ENCODE assay signal across 15 cellular contexts in the genomic region with DNA sequence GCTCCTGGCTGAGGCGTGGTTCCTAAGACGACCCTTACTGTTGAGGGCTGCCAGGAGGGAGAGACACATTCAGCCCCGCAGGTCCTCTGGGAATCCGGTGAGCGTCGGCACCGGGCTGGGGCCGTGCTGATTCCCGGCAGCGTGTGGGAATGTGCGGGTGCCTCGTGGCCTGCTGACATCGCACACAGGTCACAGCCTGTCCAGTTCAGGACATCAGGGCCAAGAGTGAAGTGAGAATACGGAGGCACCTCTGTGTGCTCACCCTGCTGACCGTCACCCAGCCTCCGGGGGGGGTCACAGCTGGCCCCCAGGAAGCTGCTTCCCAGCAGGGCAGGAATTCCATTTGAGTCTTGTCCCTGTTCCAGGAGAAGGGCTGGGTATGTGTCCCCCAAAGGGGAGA. TPM values are rescaled to one million over a fixed set of nuclear protein-coding genes. Genes with fewer than 3 reads are reported as not detected.
DNase-seq lines count a peak whose midpoint lies in the region; ATAC-seq, FAIRE-seq and TF ChIP-seq lines count a peak whose summit lies in the region.
"Had no signal": no experiment of that assay in that cellular context is flagged by ENCODE, and none has a peak within 500 bp of the region (broad histone marks: within the 10 kb centered on the region; RNA-seq: fewer than 3 reads in every experiment).

No MANE protein-coding gene starts in this region.

- FAIRE-seq in astrocyte (lab: Jason Lieb, UNC): no peak
- FAIRE-seq: islet of Langerhans, pancreas had no signal

- H3K79me2 ChIP-seq in astrocyte (ENCODE audit: insufficient read depth, low read length): peaks cover 4% of the 10 kb centered on the region
- H3K79me2 ChIP-seq in osteoblast (ENCODE audit: insufficient read depth, low read length): no peaks in the 10 kb centered on the region

- H3K27me3 ChIP-seq in astrocyte (ENCODE audit: insufficient read depth, low read length) (no peaks in the 10 kb centered on the region), left ventricle myocardium inferior (ENCODE audit: low read depth) (no peaks in the 10 kb centered on the region), osteoblast (ENCODE audit: insufficient read depth, low read length) (no peaks in the 10 kb centered on the region)
- H3K27me3 ChIP-seq: cardiac muscle cell, pancreas had no signal

- H4K20me1 ChIP-seq in astrocyte (ENCODE audit: insufficient read depth, low read length) (peaks cover 21% of the 10 kb centered on the region), osteoblast (ENCODE audit: insufficient read depth, low read length) (no peaks in the 10 kb centered on the region)

- H3K9ac ChIP-seq in astrocyte (ENCODE audit: low read length): peak overlapping the region; percentile 38

- no peaks in the 10 kb centered on the region for H3K27me3 Mint-ChIP-seq in astrocyte (ENCODE audit: low read depth, unreplicated experiment)
- H3K27me3 Mint-ChIP-seq: stimulated activated naive CD8-positive, alpha-beta T cell treated with anti-CD3 and anti-CD28 coated beads, Interleukin-15, Interleukin-2, amounts not matched to agents 100 ng/mL and 50 ng/mL, for 24 hours had no signal

- H3K36me3 ChIP-seq in astrocyte (ENCODE audit: insufficient read depth, low read length) (peaks cover 35% of the 10 kb centered on the region), left ventricle myocardium inferior (peaks cover 66% of the 10 kb centered on the region), osteoblast (ENCODE audit: insufficient read depth, low read length) (peaks cover 45% of the 10 kb centered on the region), urinary bladder (ENCODE audit: insufficient read depth) (peaks cover 1% of the 10 kb centered on the region)

- DNase-seq in astrocyte (ENCODE audit: low read depth) (peak; percentile 18), left ventricle myocardium inferior (no peak), osteoblast (ENCODE audit: insufficient read length, low spot score, missing footprints) (no peak), superior temporal gyrus (ENCODE audit: extremely low spot score) (no peak), NCI-H1694 (lab: John Stamatoyannopoulos, UW) (no peak), NCI-H1105 treated with DMSO at 0.1 percent for 48 hours (lab: John Stamatoyannopoulos, UW) (no peak)
- DNase-seq: NCI-H1694 treated with DMSO at 0.1 percent for 48 hours; stimulated activated CD4-positive, alpha-beta T cell treated with anti-CD3 and anti-CD28 coated beads, Interleukin-4, amount 100 ng/mL, for 4 hours had no signal

- WGBS in urinary bladder: 56% methylated on average over 16 of the region's 16 CpGs

- no peak overlapping the region for H3K27ac Mint-ChIP-seq in astrocyte (ENCODE audit: unreplicated experiment)

- no peaks in the 10 kb centered on the region for H3K9me3 Mint-ChIP-seq in astrocyte (ENCODE audit: unreplicated experiment)
- H3K9me3 Mint-ChIP-seq: activated T-helper 1 cell treated with anti-CD3 and anti-CD28 coated beads, Interleukin-12 subunit alpha, Interleukin-12 subunit beta, Interleukin-2, Interleukin-4 antibody, amounts not matched to agents 30 ng/mL and 10 ng/mL and 1 ng/mL, durations not matched to agents 14 hours and 24 hours and 36 hours; stimulated activated naive CD8-positive, alpha-beta T cell treated with anti-CD3 and anti-CD28 coated beads, Interleukin-15, Interleukin-2, amounts not matched to agents 100 ng/mL and 50 ng/mL, for 24 hours had no signal

- peaks cover 12% of the 10 kb centered on the region for H3K36me3 Mint-ChIP-seq in astrocyte (ENCODE audit: low read depth, unreplicated experiment)

- H3K27ac ChIP-seq in astrocyte (ENCODE audit: low read depth, low read length) (peak overlapping the region; percentile 48), left ventricle myocardium inferior (replicated peaks) (peak overlapping the region; percentile 79), osteoblast (ENCODE audit: low read depth, low read length) (peak overlapping the region; percentile 70), urinary bladder (ENCODE audit: low read depth) (peak overlapping the region; percentile 83)
- H3K27ac ChIP-seq: cardiac muscle cell had no signal

- ATAC-seq in HG02763 (IDR thresholded peaks at IDR 0.05; ENCODE audit: unreplicated experiment): no peak

- H3K4me1 Mint-ChIP-seq in astrocyte (ENCODE audit: low read depth, unreplicated experiment): peaks cover 10% of the 10 kb centered on the region

- no peak overlapping the region for H2AFZ ChIP-seq in astrocyte (ENCODE audit: low read depth, low read length)
- peak overlapping the region; percentile 3 for H2AFZ ChIP-seq in osteoblast (ENCODE audit: low read length)

- H3K4me1 ChIP-seq in astrocyte (ENCODE audit: insufficient read depth, low read length) (peaks cover 27% of the 10 kb centered on the region), left ventricle myocardium inferior (peaks cover 56% of the 10 kb centered on the region), osteoblast (ENCODE audit: insufficient read depth, low read length) (peaks cover 10% of the 10 kb centered on the region), urinary bladder (ENCODE audit: insufficient read depth) (no peaks in the 10 kb centered on the region)

- TF ChIP-seq CTCF in astrocyte (IDR thresholded peaks at IDR 0.05; ENCODE audit: insufficient read depth, low read depth, low read length) (no peak), left ventricle myocardium inferior (IDR thresholded peaks at IDR 0.05; ENCODE audit: borderline replicate concordance) (no peak), osteoblast (IDR thresholded peaks at IDR 0.05; ENCODE audit: extremely low read depth, low read depth, low read length) (no peak)

- H3K4me3 Mint-ChIP-seq in astrocyte (ENCODE audit: unreplicated experiment): no peak overlapping the region
- H3K4me3 Mint-ChIP-seq: activated T-helper 1 cell treated with anti-CD3 and anti-CD28 coated beads, Interleukin-12 subunit alpha, Interleukin-12 subunit beta, Interleukin-2, Interleukin-4 antibody, amounts not matched to agents 30 ng/mL and 10 ng/mL and 1 ng/mL, durations not matched to agents 14 hours and 24 hours and 36 hours; stimulated activated naive CD8-positive, alpha-beta T cell treated with anti-CD3 and anti-CD28 coated beads, Interleukin-15, Interleukin-2, amounts not matched to agents 100 ng/mL and 50 ng/mL, for 24 hours had no signal

- H3K4me3 ChIP-seq in astrocyte (ENCODE audit: insufficient read depth, low read depth, low read length) (no peak overlapping the region), left ventricle myocardium inferior (no peak overlapping the region), osteoblast (ENCODE audit: insufficient read depth, low read length) (no peak overlapping the region), urinary bladder (ENCODE audit: low read depth, low read length) (no peak overlapping the region)
- H3K4me3 ChIP-seq: cardiac muscle cell, pancreas had no signal

- intact Hi-C loops in left ventricle myocardium inferior (cut with micrococcal nuclease): no loop called here

- no peak overlapping the region for H3K4me2 ChIP-seq in astrocyte (ENCODE audit: low read length)
- no peak overlapping the region for H3K4me2 ChIP-seq in osteoblast (ENCODE audit: insufficient read depth, low read length)

- H3K9me3 ChIP-seq in astrocyte (ENCODE audit: insufficient read depth, low read depth, low read length) (no peaks in the 10 kb centered on the region), left ventricle myocardium inferior (replicated peaks) (no peaks in the 10 kb centered on the region), osteoblast (ENCODE audit: low read depth, low read length) (no peaks in the 10 kb centered on the region)
- H3K9me3 ChIP-seq: pancreas had no signal

RNA-seq across cellular contexts. Expression of a gene that starts 53.6 kb away (rescaled TPM):
- total RNA-seq in astrocyte (not detected in 2 replicates), left ventricle myocardium inferior (0.30 TPM), osteoblast (not detected in 2 replicates), urinary bladder (not detected)
- polyA plus RNA-seq in urinary bladder: 0.09 TPM
- total RNA-seq: activated T-helper 1 cell treated with anti-CD3 and anti-CD28 coated beads, Interleukin-12 subunit alpha, Interleukin-12 subunit beta, Interleukin-2, Interleukin-4 antibody, amounts not matched to agents 30 ng/mL and 10 ng/mL and 1 ng/mL, durations not matched to agents 14 hours and 24 hours and 36 hours; cardiac muscle cell had no signal
- polyA plus RNA-seq: cardiac muscle cell had no signal
